In the genomic region with DNA sequence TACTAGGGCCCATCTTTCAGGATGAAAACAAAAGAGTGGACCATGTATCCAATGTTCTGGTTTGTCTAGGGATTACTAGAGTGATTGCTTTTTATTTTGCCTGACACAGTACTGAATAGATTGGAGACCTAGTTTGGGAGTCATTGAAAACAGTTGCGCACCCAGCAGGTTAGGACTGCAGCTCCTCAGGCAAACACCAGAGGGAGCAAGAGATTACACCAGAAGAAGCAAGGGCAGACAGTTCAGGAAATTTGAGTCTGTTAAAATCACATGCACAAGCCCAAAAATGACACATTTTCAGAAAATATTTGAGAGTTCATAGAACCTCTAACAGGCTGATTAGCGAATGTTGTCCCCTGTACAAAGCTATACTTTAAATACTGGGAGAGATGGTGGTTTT, we compare ENCODE assay signal across 10 cellular contexts. TPM values are rescaled to one million over a fixed set of nuclear protein-coding genes. Genes with fewer than 3 reads are reported as not detected.
DNase-seq lines count a peak whose midpoint lies in the region; ATAC-seq and TF ChIP-seq lines count a peak whose summit lies in the region.
"Had no signal": no experiment of that assay in that cellular context is flagged by ENCODE, and none has a peak within 500 bp of the region (broad histone marks: within the 10 kb centered on the region; RNA-seq: fewer than 3 reads in every experiment).

No MANE protein-coding gene starts in this region.

- H3K9me3 Mint-ChIP-seq in brain (no peaks in the 10 kb centered on the region), osteocyte (ENCODE audit: unreplicated experiment) (peaks cover 8% of the 10 kb centered on the region)

- H3K36me3 Mint-ChIP-seq in brain, result no peaks in the 10 kb centered on the region
- H3K36me3 Mint-ChIP-seq in osteocyte (ENCODE audit: unreplicated experiment), result no peaks in the 10 kb centered on the region

- H3K27me3 Mint-ChIP-seq in brain (peaks cover 4% of the 10 kb centered on the region), osteocyte (ENCODE audit: unreplicated experiment) (no peaks in the 10 kb centered on the region)
- H3K27me3 Mint-ChIP-seq: CD4-positive, alpha-beta T cell had no signal

- TF ChIP-seq CTCF in brain (conservative IDR thresholded peaks at IDR 0.05) (peak; percentile 37 to 65), osteocyte (IDR thresholded peaks at IDR 0.05) (peak; percentile 42)

- intact Hi-C loops in sciatic nerve (cut with DNase I), result loop anchor here (10.0 kb wide), 1 partner anchor 1802 kb away; no protein-coding TSS in a partner anchor

- H3K27ac Mint-ChIP-seq in brain (no peak overlapping the region), osteocyte (ENCODE audit: unreplicated experiment) (no peak overlapping the region)
- H3K27ac Mint-ChIP-seq: CD4-positive, alpha-beta T cell had no signal

- DNase-seq in NCI-H2081 (lab: John Stamatoyannopoulos, UW) (peak; percentile 7 to 14), NCI-H2081 treated with DMSO at 0.1 percent for 48 hours (lab: John Stamatoyannopoulos, UW) (no peak), Kasumi-1 (lab: John Stamatoyannopoulos, UW) (peak; percentile 1 to 35), osteocyte (ENCODE audit: extremely low spot score, unreplicated experiment) (no peak), sciatic nerve (ENCODE audit: low spot score) (no peak)
- DNase-seq: CD4-positive, alpha-beta T cell; heart right ventricle had no signal

- H3K4me1 Mint-ChIP-seq in brain, result no peaks in the 10 kb centered on the region
- H3K4me1 Mint-ChIP-seq in osteocyte (ENCODE audit: unreplicated experiment), result no peaks in the 10 kb centered on the region

- H3K4me3 Mint-ChIP-seq in brain (no peak overlapping the region), osteocyte (ENCODE audit: unreplicated experiment) (no peak overlapping the region)
- H3K4me3 Mint-ChIP-seq: CD4-positive, alpha-beta T cell had no signal

- ATAC-seq in sciatic nerve (no peak), GM21515 (IDR thresholded peaks at IDR 0.05; ENCODE audit: unreplicated experiment) (no peak), GM18907 (IDR thresholded peaks at IDR 0.05; ENCODE audit: unreplicated experiment) (no peak)
- ATAC-seq: heart right ventricle had no signal

RNA-seq across cellular contexts. Expression of a gene that starts 55.6 kb away (rescaled TPM):
- polyA plus RNA-seq in brain (ENCODE audit: insufficient read depth, low read depth, low replicate concordance), result not detected
- total RNA-seq in osteocyte (not detected in 2 replicates), sciatic nerve (not detected)
- total RNA-seq: CD4-positive, alpha-beta T cell; heart right ventricle had no signal
- polyA plus RNA-seq: heart right ventricle had no signal

Comparison
In these comparisons a context has a peak if more than half of its experiments do, and no peak if none do; other contexts are left out.
1. DNase-seq: peak in NCI-H2081 (2 of 2) and Kasumi-1 (2 of 2); none in NCI-H2081 treated with DMSO at 0.1 percent for 48 hours (single experiment), osteocyte (single experiment) and sciatic nerve (single experiment).